11 cellular contexts compared by ENCODE assay signal in genomic region chr7:113086928-113087277, GRCh38. TPM values are rescaled to one million over a fixed set of nuclear protein-coding genes. Genes with fewer than 3 reads are reported as not detected.
DNase-seq lines count a peak whose midpoint lies in the region; ATAC-seq and TF ChIP-seq lines count a peak whose summit lies in the region.
"Had no signal": no experiment of that assay in that cellular context is flagged by ENCODE, and none has a peak within 500 bp of the region (broad histone marks: within the 10 kb centered on the region; RNA-seq: fewer than 3 reads in every experiment).

No MANE protein-coding gene starts in this region.

- no TSS peak for BruUV-seq in mammary epithelial cell (replicated peaks; lab: Mats Ljungman, UMichigan)

- in situ Hi-C loops in mammary epithelial cell (cut with MboI; ENCODE audit: low sequenced_read_pairs in 2 of 2) = no loop called here

- peak overlapping the region; percentile 73 for H3K4me2 ChIP-seq in mammary epithelial cell (ENCODE audit: insufficient read depth, low read depth, low read length)

- H3K9ac ChIP-seq in mammary epithelial cell (ENCODE audit: insufficient read depth, low read length) = no peak overlapping the region

- intact Hi-C loops in activated CD4-positive, alpha-beta memory T cell treated with anti-CD3 and anti-CD28 coated beads for 36 hours (cut with micrococcal nuclease) = loop anchor here (2.0 kb wide), 1 partner anchor 32 kb away; the partner anchor contains the start of gene SMIM30
- intact Hi-C loops in mammary epithelial cell (cut with micrococcal nuclease) (no loop called here), tibial artery (cut with DNase I; ENCODE audit: low total_unique reads) (no loop called here)

- H3K9me3 ChIP-seq in mammary epithelial cell (replicated peaks; ENCODE audit: insufficient read depth, low read length) (no peaks in the 10 kb centered on the region), tibial artery (no peaks in the 10 kb centered on the region)
- H3K9me3 ChIP-seq: right lobe of liver had no signal

- H3K4me3 ChIP-seq in mammary epithelial cell (replicated peaks in 1 of 3; ENCODE audit: insufficient read depth in 1 of 3, low read depth in 2 of 3, low read length in 3 of 3) (peak overlapping the region; percentile 55 to 70 (median 56)), tibial artery (peak overlapping the region; percentile 50 to 57)

- H3K27ac Mint-ChIP-seq in activated CD4-positive, alpha-beta memory T cell treated with anti-CD3 and anti-CD28 coated beads for 36 hours = no peak overlapping the region
- H3K27ac Mint-ChIP-seq in activated CD4-positive, alpha-beta memory T cell treated with anti-CD3 and anti-CD28 coated beads, Interleukin-2, amount 10 ng/mL, durations not matched to agents 7 days and 5 days = no peak overlapping the region
- H3K27ac Mint-ChIP-seq in memory B cell = no peak overlapping the region
- H3K27ac Mint-ChIP-seq: activated CD4-positive, alpha-beta T cell treated with anti-CD3 and anti-CD28 coated beads, Interleukin-2, amount 10 ng/mL, durations not matched to agents 7 days and 5 days had no signal

- H3K36me3 ChIP-seq in mammary epithelial cell (ENCODE audit: insufficient read depth, low read length) (no peaks in the 10 kb centered on the region), tibial artery (no peaks in the 10 kb centered on the region)
- H3K36me3 ChIP-seq: right lobe of liver had no signal

- H3K36me3 Mint-ChIP-seq in activated CD4-positive, alpha-beta memory T cell treated with anti-CD3 and anti-CD28 coated beads for 36 hours = no peaks in the 10 kb centered on the region
- H3K36me3 Mint-ChIP-seq in activated CD4-positive, alpha-beta memory T cell treated with anti-CD3 and anti-CD28 coated beads, Interleukin-2, amount 10 ng/mL, durations not matched to agents 7 days and 5 days (ENCODE audit: low read depth) = no peaks in the 10 kb centered on the region
- H3K36me3 Mint-ChIP-seq in memory B cell = no peaks in the 10 kb centered on the region

- POLR2A ChIA-PET in activated CD4-positive, alpha-beta memory T cell treated with anti-CD3 and anti-CD28 coated beads for 36 hours (lab: Charles Lee) = interaction anchor here (0.6 kb wide), 1 partner anchor 55 kb away, joined by 3 read pairs; no protein-coding TSS in a partner anchor
- POLR2A ChIA-PET in activated CD4-positive, alpha-beta memory T cell treated with anti-CD3 and anti-CD28 coated beads, Interleukin-2, amount 10 ng/mL, durations not matched to agents 7 days and 5 days (lab: Charles Lee) = interaction anchor here (0.9 kb wide), 1 partner anchor 15 kb away, joined by 3 read pairs; no protein-coding TSS in a partner anchor

- dilution Hi-C loops in mammary epithelial cell (cut with HindIII; ENCODE audit: low sequenced_read_pairs) = no loop called here

- 69% methylated on average over 3 of the region's 3 CpGs for WGBS in mammary epithelial cell (ENCODE audit: low coverage, missing lambda C conversion rate)

- H3K4me1 Mint-ChIP-seq in activated CD4-positive, alpha-beta memory T cell treated with anti-CD3 and anti-CD28 coated beads for 36 hours (ENCODE audit: low read depth) = peaks cover 5% of the 10 kb centered on the region
- peaks cover 4% of the 10 kb centered on the region for H3K4me1 Mint-ChIP-seq in activated CD4-positive, alpha-beta memory T cell treated with anti-CD3 and anti-CD28 coated beads, Interleukin-2, amount 10 ng/mL, durations not matched to agents 7 days and 5 days
- peaks cover 5% of the 10 kb centered on the region for H3K4me1 Mint-ChIP-seq in memory B cell

- peaks cover 11% of the 10 kb centered on the region for H3K4me1 ChIP-seq in mammary epithelial cell (ENCODE audit: insufficient read depth, low read length)
- H3K4me1 ChIP-seq in tibial artery = peaks cover 0 to 15% (median 7%) of the 10 kb centered on the region in 4 donors
- H3K4me1 ChIP-seq: right lobe of liver had no signal

- no peaks in the 10 kb centered on the region for H3K9me3 Mint-ChIP-seq in activated CD4-positive, alpha-beta memory T cell treated with anti-CD3 and anti-CD28 coated beads for 36 hours
- no peaks in the 10 kb centered on the region for H3K9me3 Mint-ChIP-seq in activated CD4-positive, alpha-beta memory T cell treated with anti-CD3 and anti-CD28 coated beads, Interleukin-2, amount 10 ng/mL, durations not matched to agents 7 days and 5 days
- H3K9me3 Mint-ChIP-seq in memory B cell = no peaks in the 10 kb centered on the region
- H3K9me3 Mint-ChIP-seq: activated CD4-positive, alpha-beta T cell treated with anti-CD3 and anti-CD28 coated beads, Interleukin-2, amount 10 ng/mL, durations not matched to agents 7 days and 5 days had no signal

- peak overlapping the region; percentile 96 for H2AFZ ChIP-seq in mammary epithelial cell (ENCODE audit: low read depth, low read length)

- DNase-seq in activated CD4-positive, alpha-beta memory T cell treated with anti-CD3 and anti-CD28 coated beads for 36 hours = no peak
- DNase-seq in activated CD4-positive, alpha-beta memory T cell treated with anti-CD3 and anti-CD28 coated beads, Interleukin-2, amount 10 ng/mL, durations not matched to agents 7 days and 5 days = no peak
- DNase-seq in mammary epithelial cell (no peak), memory B cell (ENCODE audit: low spot score in 2 of 2) (no peak), tibial artery (no peak), Kasumi-1 (lab: John Stamatoyannopoulos, UW) (no peak), middle frontal gyrus (ENCODE audit: extremely low spot score, low spot score) (no peak)
- DNase-seq: effector CD4-positive, alpha-beta T cell had no signal

- no peak overlapping the region for H3K27ac ChIP-seq in mammary epithelial cell (ENCODE audit: insufficient read depth, low read depth, low read length)
- H3K27ac ChIP-seq in tibial artery = peak overlapping the region; percentile 46 to 61
- H3K27ac ChIP-seq: right lobe of liver had no signal

- TF ChIP-seq CTCF in mammary epithelial cell (conservative IDR thresholded peaks at IDR 0.05 in 1 of 2, IDR thresholded peaks at IDR 0.05 in 1 of 2; ENCODE audit: extremely low read depth in 1 of 2, insufficient read depth in 1 of 2, low read depth in 1 of 2, low read length in 2 of 2) (no peak), tibial artery (IDR thresholded peaks at IDR 0.05) (no peak)

- H3K79me2 ChIP-seq in mammary epithelial cell (ENCODE audit: insufficient read depth, low read length) = no peaks in the 10 kb centered on the region

- H4K20me1 ChIP-seq in mammary epithelial cell (ENCODE audit: insufficient read depth, low read length) = no peaks in the 10 kb centered on the region

- peak overlapping the region; percentile 43 for H3K4me3 Mint-ChIP-seq in activated CD4-positive, alpha-beta memory T cell treated with anti-CD3 and anti-CD28 coated beads for 36 hours
- H3K4me3 Mint-ChIP-seq in activated CD4-positive, alpha-beta memory T cell treated with anti-CD3 and anti-CD28 coated beads, Interleukin-2, amount 10 ng/mL, durations not matched to agents 7 days and 5 days = no peak overlapping the region
- H3K4me3 Mint-ChIP-seq in memory B cell = peak overlapping the region; percentile 67

- peaks cover 40% of the 10 kb centered on the region for H3K27me3 Mint-ChIP-seq in activated CD4-positive, alpha-beta memory T cell treated with anti-CD3 and anti-CD28 coated beads for 36 hours
- H3K27me3 Mint-ChIP-seq in activated CD4-positive, alpha-beta memory T cell treated with anti-CD3 and anti-CD28 coated beads, Interleukin-2, amount 10 ng/mL, durations not matched to agents 7 days and 5 days = peaks cover 42% of the 10 kb centered on the region
- H3K27me3 Mint-ChIP-seq in memory B cell = peaks cover 13% of the 10 kb centered on the region

- CTCF ChIA-PET in activated CD4-positive, alpha-beta memory T cell treated with anti-CD3 and anti-CD28 coated beads for 36 hours (lab: Charles Lee) = interaction anchor here (1.0 kb wide), 1 partner anchor 8 kb away, joined by 3 read pairs; no protein-coding TSS in a partner anchor
- CTCF ChIA-PET in activated CD4-positive, alpha-beta memory T cell treated with anti-CD3 and anti-CD28 coated beads, Interleukin-2, amount 10 ng/mL, durations not matched to agents 7 days and 5 days (lab: Charles Lee) = interaction anchor here (0.8 to 1.4 kb wide), 3 partner anchors 18 to 72 kb away, joined by 3 to 4 read pairs (median 3); no protein-coding TSS in a partner anchor
- CTCF ChIA-PET in mammary epithelial cell (lab: Charles Lee; ENCODE audit: low non-redundant PET) = interaction anchor here (0.6 kb wide), 1 partner anchor 1348 kb away, joined by 10 read pairs; no protein-coding TSS in a partner anchor

- H3K27me3 ChIP-seq in mammary epithelial cell (ENCODE audit: insufficient read depth, low read length) (peaks cover 4% of the 10 kb centered on the region), tibial artery (no peaks in the 10 kb centered on the region)

- ATAC-seq in memory B cell (ENCODE audit: low read depth) = no peak
- no peak for ATAC-seq in GM21576 (IDR thresholded peaks at IDR 0.05; ENCODE audit: unreplicated experiment)

RNA-seq across cellular contexts. Expression of gene GPR85, which starts 0.3 kb away (rescaled TPM):
- total RNA-seq in activated CD4-positive, alpha-beta memory T cell treated with anti-CD3 and anti-CD28 coated beads for 36 hours = not detected
- not detected for total RNA-seq in activated CD4-positive, alpha-beta memory T cell treated with anti-CD3 and anti-CD28 coated beads, Interleukin-2, amount 10 ng/mL, durations not matched to agents 7 days and 5 days
- 1 to 10 TPM; 1.1 to 2.2 TPM for total RNA-seq in mammary epithelial cell
- polyA plus RNA-seq in mammary epithelial cell = 0.15 TPM
- polyA minus RNA-seq in mammary epithelial cell = not detected
- total RNA-seq: activated CD4-positive, alpha-beta T cell treated with anti-CD3 and anti-CD28 coated beads, Interleukin-2, amount 10 ng/mL, durations not matched to agents 7 days and 5 days had no signal

RNA-seq across cellular contexts. Expression of gene SMIM30, which starts 31.5 kb away (rescaled TPM):
- 10 to 100 TPM; 37.5 to 41.5 TPM for total RNA-seq in activated CD4-positive, alpha-beta memory T cell treated with anti-CD3 and anti-CD28 coated beads for 36 hours
- total RNA-seq in activated CD4-positive, alpha-beta memory T cell treated with anti-CD3 and anti-CD28 coated beads, Interleukin-2, amount 10 ng/mL, durations not matched to agents 7 days and 5 days = 10 to 100 TPM; 23.1 to 24.8 TPM
- 10 to 100 TPM; 44.1 to 80.5 TPM for total RNA-seq in mammary epithelial cell
- polyA plus RNA-seq in mammary epithelial cell = 46.2 TPM
- 22.0 TPM for polyA minus RNA-seq in mammary epithelial cell
